ENCODE assay signal across 15 cellular contexts in the genomic region with DNA sequence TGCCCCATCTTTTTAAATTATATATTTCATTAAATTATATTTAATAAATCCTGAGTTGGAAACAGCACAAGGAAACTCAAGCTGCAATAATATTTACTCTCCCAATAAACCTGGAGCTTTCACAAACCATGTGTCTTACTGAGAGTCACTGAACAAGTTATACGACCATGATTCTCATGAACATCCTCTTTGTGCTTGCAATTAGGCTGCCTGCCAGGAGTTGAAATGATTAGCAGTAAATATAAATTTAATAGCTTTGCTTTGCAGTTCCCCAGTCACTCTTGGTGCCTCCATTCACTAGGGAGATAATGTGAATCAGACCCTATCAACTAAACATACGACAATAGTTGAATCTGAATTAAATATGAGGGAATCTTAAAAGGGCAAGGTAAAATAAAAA.
DNase-seq lines count a peak whose midpoint lies in the region; ATAC-seq and TF ChIP-seq lines count a peak whose summit lies in the region.
"Had no signal": no experiment of that assay in that cellular context is flagged by ENCODE, and none has a peak within 500 bp of the region (broad histone marks: within the 10 kb centered on the region; RNA-seq: fewer than 3 reads in every experiment).

No MANE protein-coding gene starts in this region.

- CTCF ChIA-PET in HEK293T (lab: Yijun Ruan, JAX), result no interaction called here

- ATAC-seq in HG03196 (IDR thresholded peaks at IDR 0.05; ENCODE audit: unreplicated experiment) (no peak), HG02885 (IDR thresholded peaks at IDR 0.05; ENCODE audit: poor library complexity, unreplicated experiment) (no peak)
- ATAC-seq: activated T-cell treated with anti-CD3 and anti-CD28 coated beads, Interleukin-2, amount 50 U/mL, for 72 hours; foreskin keratinocyte; natural killer cell treated with Interleukin-12 subunit alpha and Interleukin-12 subunit beta and Interleukin-15 and Interleukin-18, amount 100 ng/mL, for 72 hours had no signal

- POLR2A ChIA-PET in HEK293T (lab: Yijun Ruan, JAX), result no interaction called here

- DNase-seq in DMS153 treated with DMSO at 0.1 percent for 48 hours (lab: John Stamatoyannopoulos, UW; ENCODE audit: unreplicated experiment), result peak; percentile 98
- DNase-seq in NCI-H1436 treated with DMSO at 0.1 percent for 48 hours (lab: John Stamatoyannopoulos, UW), result peak; percentile 20
- peak; percentile 24 for DNase-seq in NCI-H526 treated with DMSO at 0.1 percent for 48 hours (lab: John Stamatoyannopoulos, UW)
- DNase-seq in left kidney (ENCODE audit: low read depth, low spot score), result peak; percentile 55
- no peak for DNase-seq in HEK293T (ENCODE audit: extremely low spot score)
- DNase-seq in GM03348 (ENCODE audit: low spot score), result no peak
- DNase-seq: activated T-cell treated with anti-CD3 and anti-CD28 coated beads, Interleukin-2, amount 50 U/mL, for 72 hours; DND-41; foreskin keratinocyte; retina; stimulated activated CD4-positive, alpha-beta T cell treated with anti-CD3 and anti-CD28 coated beads, Interleukin-2, amount 100 ng/mL, for 24 hours; tibial artery had no signal

TF ChIP-seq in HEK293T, 16 proteins besides CTCF, POLR2A, EP300 and RAD21:
- TF ChIP-seq FOXA1 (IDR thresholded peaks at IDR 0.05), result no peak
- no peak for TF ChIP-seq HDGF (IDR thresholded peaks at IDR 0.05; ENCODE audit: borderline replicate concordance)
- no peak for TF ChIP-seq LEF1 (IDR thresholded peaks at IDR 0.05; ENCODE audit: borderline replicate concordance)
- no peak for TF ChIP-seq FOXM1 (IDR thresholded peaks at IDR 0.05; ENCODE audit: borderline replicate concordance)
- no peak for TF ChIP-seq TARDBP (IDR thresholded peaks at IDR 0.05)
- TF ChIP-seq CTBP1 (IDR thresholded peaks at IDR 0.05; ENCODE audit: borderline replicate concordance), result no peak
- no peak for TF ChIP-seq SP1 (IDR thresholded peaks at IDR 0.05)
- TF ChIP-seq ELF4 (IDR thresholded peaks at IDR 0.05), result no peak

Comparison
In these comparisons a context has a peak if more than half of its experiments do, and no peak if none do; other contexts are left out.
1. DNase-seq: peak in DMS153 treated with DMSO at 0.1 percent for 48 hours (single experiment), NCI-H1436 treated with DMSO at 0.1 percent for 48 hours (single experiment), NCI-H526 treated with DMSO at 0.1 percent for 48 hours (single experiment) and left kidney (single experiment); none in HEK293T (single experiment) and GM03348 (single experiment).